ENCODE assay signal across 8 cellular contexts in the genomic region with DNA sequence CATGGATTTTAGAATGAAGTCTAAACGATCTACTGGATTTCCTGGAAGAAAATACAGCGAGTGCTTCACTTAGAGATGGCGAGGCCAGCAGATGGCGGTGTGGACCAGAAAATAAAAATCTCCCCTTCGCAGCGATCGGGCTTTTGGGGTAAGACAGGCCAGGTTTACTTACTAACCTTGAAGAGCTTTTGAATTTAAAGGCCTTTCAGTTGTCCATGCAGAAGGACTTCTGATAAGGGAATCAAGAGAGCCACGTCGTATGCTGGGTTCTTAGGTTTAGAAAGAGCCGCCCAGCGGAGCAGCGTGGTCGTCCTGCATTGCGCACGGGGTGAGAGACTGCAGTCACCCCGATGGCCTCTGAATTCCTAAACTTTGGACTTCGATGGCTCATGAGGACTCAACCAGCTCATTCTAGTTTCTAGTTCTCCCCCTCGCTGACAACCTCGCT.
DNase-seq lines count a peak whose midpoint lies in the region; ATAC-seq and TF ChIP-seq lines count a peak whose summit lies in the region.

No MANE protein-coding gene starts in this region.

- CTCF ChIA-PET in HEK293T (lab: Yijun Ruan, JAX) = interaction anchor here (0.6 to 1.4 kb wide), 11 partner anchors 9 to 785 kb away, joined by 3 to 6 read pairs (median 4); no protein-coding TSS in a partner anchor

- peaks cover 34% of the 10 kb centered on the region for H3K27me3 ChIP-seq in BE2C

- no peaks in the 10 kb centered on the region for H3K36me3 ChIP-seq in BE2C

- no peak overlapping the region for H3K4me3 ChIP-seq in BE2C (ENCODE audit: low read depth, low read length)

- no peak for ATAC-seq in HG03139 (IDR thresholded peaks at IDR 0.05; ENCODE audit: unreplicated experiment)
- ATAC-seq in HG03196 (IDR thresholded peaks at IDR 0.05; ENCODE audit: unreplicated experiment) = no peak

- H3K4me1 ChIP-seq in BE2C = no peaks in the 10 kb centered on the region

- no peaks in the 10 kb centered on the region for H3K9me3 ChIP-seq in BE2C

- TF ChIP-seq CTCF in BE2C (IDR thresholded peaks at IDR 0.05; ENCODE audit: low read depth, low read length) = peak; percentile 79

- POLR2A ChIA-PET in HEK293T (lab: Yijun Ruan, JAX) = interaction anchor here (3.1 kb wide), 1 partner anchor 684 kb away, joined by 12 read pairs; no protein-coding TSS in a partner anchor

- peak; percentile 56 for DNase-seq in BE2C
- peak; percentile 73 for DNase-seq in HEK293T (ENCODE audit: extremely low spot score)
- peak; percentile 27 to 74 for DNase-seq in NCI-H524 (lab: John Stamatoyannopoulos, UW)
- DNase-seq in activated CD8-positive, alpha-beta memory T cell treated with anti-CD3 and anti-CD28 coated beads for 24 hours = peak; percentile 60
- peak; percentile 12 for DNase-seq in fibroblast of the conjunctiva (ENCODE audit: low read depth)
- peak in 46 of 56 donors; percentile 12 to 83 (median 50) for DNase-seq in nucleus accumbens (lab: John Stamatoyannopoulos, UW)

TF ChIP-seq in HEK293T, 16 proteins besides CTCF, POLR2A, EP300 and RAD21:
- TF ChIP-seq, protein P1, sequence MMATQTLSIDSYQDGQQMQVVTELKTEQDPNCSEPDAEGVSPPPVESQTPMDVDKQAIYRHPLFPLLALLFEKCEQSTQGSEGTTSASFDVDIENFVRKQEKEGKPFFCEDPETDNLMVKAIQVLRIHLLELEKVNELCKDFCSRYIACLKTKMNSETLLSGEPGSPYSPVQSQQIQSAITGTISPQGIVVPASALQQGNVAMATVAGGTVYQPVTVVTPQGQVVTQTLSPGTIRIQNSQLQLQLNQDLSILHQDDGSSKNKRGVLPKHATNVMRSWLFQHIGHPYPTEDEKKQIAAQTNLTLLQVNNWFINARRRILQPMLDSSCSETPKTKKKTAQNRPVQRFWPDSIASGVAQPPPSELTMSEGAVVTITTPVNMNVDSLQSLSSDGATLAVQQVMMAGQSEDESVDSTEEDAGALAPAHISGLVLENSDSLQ (IDR thresholded peaks at IDR 0.05) = no peak
- TF ChIP-seq BHLHE40 (IDR thresholded peaks at IDR 0.05; ENCODE audit: borderline replicate concordance) = no peak
TF ChIP-seq in HEK293T: peak in this region for 0.

Comparison
In these comparisons a context has a peak if more than half of its experiments do, and no peak if none do; other contexts are left out.
1. DNase-seq: peak in every context shown above with its lines; median percentile 73 in HEK293T; 60 in activated CD8-positive, alpha-beta memory T cell treated with anti-CD3 and anti-CD28 coated beads for 24 hours; 56 in BE2C; 50 in NCI-H524; 50 in nucleus accumbens; 12 in fibroblast of the conjunctiva.